ENCODE assay signal across 8 cellular contexts in genomic region chr5:179801304-179802206, GRCh38. TPM values are rescaled to one million over a fixed set of nuclear protein-coding genes. Genes with fewer than 3 reads are reported as not detected.
A peak's percentile ranks its signal among the peaks of the same experiment; 100 is the strongest.
DNase-seq lines count a peak whose midpoint lies in the region; ATAC-seq, FAIRE-seq and TF ChIP-seq lines count a peak whose summit lies in the region.

No MANE protein-coding gene starts in this region.

- peaks cover 5% of the 10 kb centered on the region for H3F3A ChIP-seq in GM23248 (ENCODE audit: insufficient read depth)

- no peak overlapping the region for H3K4me3 ChIP-seq in endothelial cell of umbilical vein (replicated peaks in 1 of 3; ENCODE audit: insufficient read depth in 1 of 3, low read depth in 1 of 3, low read length in 3 of 3)
- H3K4me3 ChIP-seq in neutrophil (ENCODE audit: low read depth in 1 of 2, low read length in 1 of 2), result no peak overlapping the region
- no peak overlapping the region for H3K4me3 ChIP-seq in transverse colon
- no peak overlapping the region for H3K4me3 ChIP-seq in GM23248

- no peaks in the 10 kb centered on the region for H3K9me3 Mint-ChIP-seq in activated CD8-positive, alpha-beta T cell treated with anti-CD3 and anti-CD28 coated beads, Interleukin-2, amount 10 ng/mL, durations not matched to agents 7 days and 5 days (ENCODE audit: insufficient read depth)

- H4K20me1 ChIP-seq in endothelial cell of umbilical vein (replicated peaks; ENCODE audit: control insufficient read depth, extremely low read depth, insufficient read depth, low read length) (no peaks in the 10 kb centered on the region), GM23248 (ENCODE audit: insufficient read depth) (no peaks in the 10 kb centered on the region)

- H3K9me3 ChIP-seq in endothelial cell of umbilical vein (replicated peaks; ENCODE audit: control insufficient read depth, insufficient read depth, low read length) (no peaks in the 10 kb centered on the region), neutrophil (no peaks in the 10 kb centered on the region), transverse colon (no peaks in the 10 kb centered on the region), GM23248 (ENCODE audit: low read depth) (no peaks in the 10 kb centered on the region)

- TF ChIP-seq CTCF in LNCAP (IDR thresholded peaks at IDR 0.05), result peak; percentile 18; the same call in 1 of the 2 replicates
- TF ChIP-seq CTCF in endothelial cell of umbilical vein (IDR thresholded peaks at IDR 0.05; ENCODE audit: extremely low read depth in 1 of 2, insufficient read depth in 1 of 2, low read depth in 1 of 2, low read length in 2 of 2), result peak; percentile 77 to 86
- TF ChIP-seq CTCF in neutrophil (IDR thresholded peaks at IDR 0.05), result peak; percentile 69
- peak; percentile 64 to 72 (median 67) for TF ChIP-seq CTCF in transverse colon (IDR thresholded peaks at IDR 0.05)

- peaks cover 43% of the 10 kb centered on the region for H3K36me3 Mint-ChIP-seq in activated CD8-positive, alpha-beta T cell treated with anti-CD3 and anti-CD28 coated beads, Interleukin-2, amount 10 ng/mL, durations not matched to agents 7 days and 5 days (ENCODE audit: low read depth)

- peaks cover 33% of the 10 kb centered on the region for H3K79me2 ChIP-seq in endothelial cell of umbilical vein (ENCODE audit: control insufficient read depth, insufficient read depth, low read length)
- peaks cover 39% of the 10 kb centered on the region for H3K79me2 ChIP-seq in GM23248 (ENCODE audit: insufficient read depth)

- no peak for TF ChIP-seq EP300 in transverse colon (IDR thresholded peaks at IDR 0.05; ENCODE audit: low read depth)

- BruUV-seq in endothelial cell of umbilical vein (replicated peaks; lab: Mats Ljungman, UMichigan), result no TSS peak

- H3K36me3 ChIP-seq in endothelial cell of umbilical vein (ENCODE audit: control insufficient read depth in 2 of 2, extremely low read depth in 1 of 2, insufficient read depth in 2 of 2, low read length in 2 of 2) (peaks cover 10 to 41% of the 10 kb centered on the region in 2 experiments), neutrophil (peaks cover 42% of the 10 kb centered on the region), transverse colon (peaks cover 0 to 37% (median 23%) of the 10 kb centered on the region in 4 donors), GM23248 (ENCODE audit: low read depth) (peaks cover 9% of the 10 kb centered on the region; the same call in 1 of the 2 replicates)

- H3K4me3 Mint-ChIP-seq in activated CD8-positive, alpha-beta T cell treated with anti-CD3 and anti-CD28 coated beads, Interleukin-2, amount 10 ng/mL, durations not matched to agents 7 days and 5 days, result no peak overlapping the region

- H3K27me3 ChIP-seq in endothelial cell of umbilical vein (ENCODE audit: control insufficient read depth in 2 of 2, insufficient read depth in 2 of 2, low read length in 2 of 2), result no peaks in the 10 kb centered on the region
- no peaks in the 10 kb centered on the region for H3K27me3 ChIP-seq in neutrophil
- H3K27me3 ChIP-seq in transverse colon, result no peaks in the 10 kb centered on the region
- no peaks in the 10 kb centered on the region for H3K27me3 ChIP-seq in GM23248 (replicated peaks; ENCODE audit: insufficient read depth)

- H3K27me3 Mint-ChIP-seq in activated CD8-positive, alpha-beta T cell treated with anti-CD3 and anti-CD28 coated beads, Interleukin-2, amount 10 ng/mL, durations not matched to agents 7 days and 5 days (ENCODE audit: low read depth), result no peaks in the 10 kb centered on the region

- no peak overlapping the region for H2AFZ ChIP-seq in endothelial cell of umbilical vein (ENCODE audit: low read depth, low read length)
- H2AFZ ChIP-seq in GM23248, result no peak overlapping the region

- no peaks in the 10 kb centered on the region for H3K9me2 ChIP-seq in GM23248 (ENCODE audit: insufficient read depth)

- peaks cover 33% of the 10 kb centered on the region for H3K4me1 Mint-ChIP-seq in activated CD8-positive, alpha-beta T cell treated with anti-CD3 and anti-CD28 coated beads, Interleukin-2, amount 10 ng/mL, durations not matched to agents 7 days and 5 days (ENCODE audit: low read depth)

- peak; percentile 87 for DNase-seq in activated CD8-positive, alpha-beta T cell treated with anti-CD3 and anti-CD28 coated beads, Interleukin-2, amount 10 ng/mL, durations not matched to agents 7 days and 5 days
- DNase-seq in endothelial cell of umbilical vein (ENCODE audit: low read depth, low spot score) (peak; percentile 63), transverse colon (peak; percentile 88), NCI-H1930 (lab: John Stamatoyannopoulos, UW) (no peak), GM23248 (no peak)

- CTCF ChIA-PET in activated CD8-positive, alpha-beta T cell treated with anti-CD3 and anti-CD28 coated beads, Interleukin-2, amount 10 ng/mL, durations not matched to agents 7 days and 5 days (lab: Charles Lee), result interaction anchor here (0.6 to 2.7 kb wide), 30 partner anchors 8 to 289 kb away, joined by 3 to 18 read pairs (median 5); partner anchors contain the start of genes LTC4S and SQSTM1
- CTCF ChIA-PET in endothelial cell of umbilical vein (lab: Charles Lee), result interaction anchor here (0.6 to 2.4 kb wide), 27 partner anchors 10 to 290 kb away, joined by 3 to 21 read pairs (median 4); partner anchors contain the start of genes MAML1 and SQSTM1

- 35 to 63% methylated on average over 3 to 66 of the region's 67 CpGs for WGBS in transverse colon (ENCODE audit: low coverage in 1 of 2), 2 donors
- 86 to 87% methylated on average over 51 to 67 of the region's 67 CpGs for WGBS in GM23248 (ENCODE audit: low coverage in 1 of 2, low lambda C conversion rate in 2 of 2, missing lambda C conversion rate in 2 of 2), 2 experiments

- peak; percentile 47 for ATAC-seq in GM18868 (IDR thresholded peaks at IDR 0.05; ENCODE audit: unreplicated experiment)
- ATAC-seq in activated CD8-positive, alpha-beta T cell treated with anti-CD3 and anti-CD28 coated beads, Interleukin-2, amount 10 ng/mL, durations not matched to agents 7 days and 5 days, result peak; percentile 43

- H3K4me2 ChIP-seq in endothelial cell of umbilical vein (ENCODE audit: insufficient read depth, low read length), result no peak overlapping the region
- no peak overlapping the region for H3K4me2 ChIP-seq in GM23248 (ENCODE audit: unreplicated experiment)

- no peaks in the 10 kb centered on the region for H3K9me1 ChIP-seq in endothelial cell of umbilical vein (replicated peaks; ENCODE audit: control insufficient read depth, extremely low read depth, insufficient read depth, low read length)

- FAIRE-seq in endothelial cell of umbilical vein (lab: Jason Lieb, UNC), result peak; percentile 77

- dilution Hi-C loops in endothelial cell of umbilical vein (cut with MboI; ENCODE audit: extremely low pct_ligation_motif_present, low sequenced_read_pairs), result no loop called here

- intact Hi-C loops in endothelial cell of umbilical vein (cut with micrococcal nuclease), result loop anchor here (1.0 to 5.0 kb wide), 4 partner anchors 105 to 289 kb away; partner anchors contain the start of genes RNF130 and TBC1D9B
- intact Hi-C loops in transverse colon (cut with DNase I; ENCODE audit: low total_unique reads), result loop anchor here (5.0 kb wide), 1 partner anchor 106 kb away; the partner anchor contains the start of gene TBC1D9B

- H3K4me1 ChIP-seq in endothelial cell of umbilical vein (ENCODE audit: control insufficient read depth, extremely low read depth, insufficient read depth, low read length) (peaks cover 22% of the 10 kb centered on the region), neutrophil (ENCODE audit: control insufficient read depth in 1 of 2, insufficient read depth in 1 of 2, low read depth in 1 of 2, low read length in 1 of 2) (peaks cover 43 to 51% of the 10 kb centered on the region in 2 experiments), transverse colon (peaks cover 38 to 50% (median 42%) of the 10 kb centered on the region in 4 donors), GM23248 (ENCODE audit: insufficient read depth) (peaks cover 17% of the 10 kb centered on the region)

- H3K27ac ChIP-seq in endothelial cell of umbilical vein (ENCODE audit: insufficient read depth, low read depth, low read length), result no peak overlapping the region
- H3K27ac ChIP-seq in neutrophil, result peak overlapping the region; percentile 18
- peak overlapping the region in 2 of 4 donors; percentile 14 to 96 for H3K27ac ChIP-seq in transverse colon
- no peak overlapping the region for H3K27ac ChIP-seq in GM23248

- in situ Hi-C loops in transverse colon (cut with MboI; ENCODE audit: low pct_ligation_motif_present in 1 of 4, low pct_unique_long_range_greater_than_20kb in 1 of 4, low sequenced_read_pairs in 3 of 4) (no loop called here), GM23248 (cut with MboI) (no loop called here)

- no peak overlapping the region for H3K27ac Mint-ChIP-seq in activated CD8-positive, alpha-beta T cell treated with anti-CD3 and anti-CD28 coated beads, Interleukin-2, amount 10 ng/mL, durations not matched to agents 7 days and 5 days

- no peak overlapping the region for H3K9ac ChIP-seq in endothelial cell of umbilical vein (replicated peaks; ENCODE audit: extremely low read depth, insufficient read depth, low read length)
- no peak overlapping the region for H3K9ac ChIP-seq in GM23248

- POLR2A ChIA-PET in activated CD8-positive, alpha-beta T cell treated with anti-CD3 and anti-CD28 coated beads, Interleukin-2, amount 10 ng/mL, durations not matched to agents 7 days and 5 days (lab: Charles Lee), result interaction anchor here (0.5 to 1.6 kb wide), 4 partner anchors 18 to 124 kb away, joined by 3 to 12 read pairs (median 3); partner anchors contain the start of gene SQSTM1
- POLR2A ChIA-PET in endothelial cell of umbilical vein (lab: Charles Lee), result interaction anchor here (0.6 to 2.5 kb wide), 3 partner anchors 19 to 1016 kb away, joined by 3 to 8 read pairs (median 4); partner anchors contain the start of gene SQSTM1

- no peak for TF ChIP-seq POLR2A in endothelial cell of umbilical vein (IDR thresholded peaks at IDR 0.05; ENCODE audit: low read depth, low read length)
- no peak for TF ChIP-seq POLR2A in transverse colon (IDR thresholded peaks at IDR 0.05)

RNA-seq across cellular contexts. Expression of gene MGAT4B, which starts 5.1 kb away (rescaled TPM):
- 100 to 1,000 TPM in 1 of 2 experiments, 10 to 100 TPM in 1; 85.9 to 103 TPM for total RNA-seq in activated CD8-positive, alpha-beta T cell treated with anti-CD3 and anti-CD28 coated beads, Interleukin-2, amount 10 ng/mL, durations not matched to agents 7 days and 5 days
- 226 and 243 TPM in 2 replicates for total RNA-seq in endothelial cell of umbilical vein
- 243 and 300 TPM in 2 replicates for polyA plus RNA-seq in endothelial cell of umbilical vein
- 227 and 229 TPM in 2 replicates for polyA plus RNA-seq in endothelial cell of umbilical vein (2011; cell fraction: cytosol; rRNA removed)
- polyA plus RNA-seq in endothelial cell of umbilical vein (2011; cell fraction: nucleus; rRNA removed), result 434 and 609 TPM in 2 replicates
- polyA plus RNA-seq in endothelial cell of umbilical vein (2012), result 211 and 221 TPM in 2 replicates
- 149 and 172 TPM in 2 replicates for polyA minus RNA-seq in endothelial cell of umbilical vein
- polyA minus RNA-seq in endothelial cell of umbilical vein (2011; cell fraction: cytosol; rRNA and poly(A)+ RNA removed), result 87.2 TPM
- 91.5 and 136 TPM in 2 replicates for polyA minus RNA-seq in endothelial cell of umbilical vein (2011; cell fraction: nucleus; rRNA and poly(A)+ RNA removed)
- total RNA-seq in transverse colon, result 1,000 to 10,000 TPM in 1 of 4 donors, 100 to 1,000 TPM in 3; 495 to 1,114 (median 787) TPM
- 139 and 143 TPM in 2 replicates for total RNA-seq in GM23248 (2014; rRNA removed; shearing (Covaris generic))
- polyA plus RNA-seq in GM23248 (2016; fragmentation: Nextera tagmentation; extraction: Ambion mirVana), result 28.0 and 28.9 TPM in 2 replicates

RNA-seq across cellular contexts. Expression of gene LTC4S, which starts 7.8 kb away (rescaled TPM):
- total RNA-seq in activated CD8-positive, alpha-beta T cell treated with anti-CD3 and anti-CD28 coated beads, Interleukin-2, amount 10 ng/mL, durations not matched to agents 7 days and 5 days, result 1 to 10 TPM; 3.7 to 3.8 TPM
- total RNA-seq in endothelial cell of umbilical vein (0.88 and 0.95 TPM in 2 replicates), transverse colon (1 to 10 TPM in 3 of 4 donors, not detected in 1; 3.0 to 3.8 (median 3.2) TPM)
- polyA plus RNA-seq in endothelial cell of umbilical vein (6.3 and 14.1 TPM in 2 replicates), GM23248 (2016; fragmentation: Nextera tagmentation; extraction: Ambion mirVana) (1.6 and 2.0 TPM in 2 replicates)
- 0.98 and 1.7 TPM in 2 replicates for polyA plus RNA-seq in endothelial cell of umbilical vein (2011; cell fraction: cytosol; rRNA removed)
- 2.3 and 3.3 TPM in 2 replicates for polyA plus RNA-seq in endothelial cell of umbilical vein (2011; cell fraction: nucleus; rRNA removed)
- 1.0 TPM in 1 of 2 replicates, not detected in the other for polyA plus RNA-seq in endothelial cell of umbilical vein (2012)
- polyA minus RNA-seq in endothelial cell of umbilical vein, result 0.49 TPM in 1 of 2 replicates, not detected in the other
- polyA minus RNA-seq in endothelial cell of umbilical vein (2011; cell fraction: cytosol; rRNA and poly(A)+ RNA removed), result not detected
- polyA minus RNA-seq in endothelial cell of umbilical vein (2011; cell fraction: nucleus; rRNA and poly(A)+ RNA removed), result not detected in 2 replicates
- 3.7 and 6.6 TPM in 2 replicates for total RNA-seq in GM23248 (2014; rRNA removed; shearing (Covaris generic))

RNA-seq across cellular contexts. Expression of gene SQSTM1, which starts 19.1 kb away (rescaled TPM):
- total RNA-seq in activated CD8-positive, alpha-beta T cell treated with anti-CD3 and anti-CD28 coated beads, Interleukin-2, amount 10 ng/mL, durations not matched to agents 7 days and 5 days, result 100 to 1,000 TPM in 1 of 2 experiments, 10 to 100 TPM in 1; 100.0 to 102 TPM
- total RNA-seq in endothelial cell of umbilical vein, result 316 and 346 TPM in 2 replicates
- polyA plus RNA-seq in endothelial cell of umbilical vein, result 293 and 302 TPM in 2 replicates
- 161 and 215 TPM in 2 replicates for polyA plus RNA-seq in endothelial cell of umbilical vein (2011; cell fraction: cytosol; rRNA removed)
- polyA plus RNA-seq in endothelial cell of umbilical vein (2011; cell fraction: nucleus; rRNA removed), result 318 and 450 TPM in 2 replicates
- 253 and 324 TPM in 2 replicates for polyA plus RNA-seq in endothelial cell of umbilical vein (2012)
- polyA minus RNA-seq in endothelial cell of umbilical vein, result 329 and 383 TPM in 2 replicates
- 322 TPM for polyA minus RNA-seq in endothelial cell of umbilical vein (2011; cell fraction: cytosol; rRNA and poly(A)+ RNA removed)
- polyA minus RNA-seq in endothelial cell of umbilical vein (2011; cell fraction: nucleus; rRNA and poly(A)+ RNA removed), result 164 and 528 TPM in 2 replicates
- 100 to 1,000 TPM; 250 to 620 (median 432) TPM for total RNA-seq in transverse colon
- total RNA-seq in GM23248 (2014; rRNA removed; shearing (Covaris generic)), result 211 and 228 TPM in 2 replicates
- polyA plus RNA-seq in GM23248 (2016; fragmentation: Nextera tagmentation; extraction: Ambion mirVana), result 265 and 310 TPM in 2 replicates

RNA-seq across cellular contexts. Expression of gene MRNIP, which starts 57.1 kb away (rescaled TPM):
- 10 to 100 TPM; 16.1 to 17.1 TPM for total RNA-seq in activated CD8-positive, alpha-beta T cell treated with anti-CD3 and anti-CD28 coated beads, Interleukin-2, amount 10 ng/mL, durations not matched to agents 7 days and 5 days
- 17.6 and 19.1 TPM in 2 replicates for total RNA-seq in endothelial cell of umbilical vein
- 16.4 and 17.1 TPM in 2 replicates for polyA plus RNA-seq in endothelial cell of umbilical vein
- polyA plus RNA-seq in endothelial cell of umbilical vein (2011; cell fraction: cytosol; rRNA removed), result 7.8 and 10.3 TPM in 2 replicates
- 118 and 121 TPM in 2 replicates for polyA plus RNA-seq in endothelial cell of umbilical vein (2011; cell fraction: nucleus; rRNA removed)
- polyA plus RNA-seq in endothelial cell of umbilical vein (2012), result 18.5 and 19.7 TPM in 2 replicates
- 16.5 and 26.7 TPM in 2 replicates for polyA minus RNA-seq in endothelial cell of umbilical vein
- polyA minus RNA-seq in endothelial cell of umbilical vein (2011; cell fraction: cytosol; rRNA and poly(A)+ RNA removed), result 3.3 TPM
- 14.5 and 24.5 TPM in 2 replicates for polyA minus RNA-seq in endothelial cell of umbilical vein (2011; cell fraction: nucleus; rRNA and poly(A)+ RNA removed)
- total RNA-seq in transverse colon, result 100 to 1,000 TPM in 1 of 4 donors, 10 to 100 TPM in 3; 24.7 to 124 (median 42.9) TPM
- total RNA-seq in GM23248 (2014; rRNA removed; shearing (Covaris generic)), result 17.3 and 23.0 TPM in 2 replicates
- polyA plus RNA-seq in GM23248 (2016; fragmentation: Nextera tagmentation; extraction: Ambion mirVana), result 13.3 and 14.1 TPM in 2 replicates

Comparison
In these comparisons a context has a peak if more than half of its experiments do, and no peak if none do; other contexts are left out.
1. CTCF ChIP-seq: peak in every context shown above with its lines; median percentile 82 in endothelial cell of umbilical vein; 69 in neutrophil; 67 in transverse colon; 18 in LNCAP.
2. DNase-seq: peak in activated CD8-positive, alpha-beta T cell treated with anti-CD3 and anti-CD28 coated beads, Interleukin-2, amount 10 ng/mL, durations not matched to agents 7 days and 5 days (single experiment), endothelial cell of umbilical vein (single experiment) and transverse colon (single experiment); none in NCI-H1930 (0 of 2) and GM23248 (single experiment).